Comparison of ENCODE assay signal across 8 cellular contexts in the genomic region with DNA sequence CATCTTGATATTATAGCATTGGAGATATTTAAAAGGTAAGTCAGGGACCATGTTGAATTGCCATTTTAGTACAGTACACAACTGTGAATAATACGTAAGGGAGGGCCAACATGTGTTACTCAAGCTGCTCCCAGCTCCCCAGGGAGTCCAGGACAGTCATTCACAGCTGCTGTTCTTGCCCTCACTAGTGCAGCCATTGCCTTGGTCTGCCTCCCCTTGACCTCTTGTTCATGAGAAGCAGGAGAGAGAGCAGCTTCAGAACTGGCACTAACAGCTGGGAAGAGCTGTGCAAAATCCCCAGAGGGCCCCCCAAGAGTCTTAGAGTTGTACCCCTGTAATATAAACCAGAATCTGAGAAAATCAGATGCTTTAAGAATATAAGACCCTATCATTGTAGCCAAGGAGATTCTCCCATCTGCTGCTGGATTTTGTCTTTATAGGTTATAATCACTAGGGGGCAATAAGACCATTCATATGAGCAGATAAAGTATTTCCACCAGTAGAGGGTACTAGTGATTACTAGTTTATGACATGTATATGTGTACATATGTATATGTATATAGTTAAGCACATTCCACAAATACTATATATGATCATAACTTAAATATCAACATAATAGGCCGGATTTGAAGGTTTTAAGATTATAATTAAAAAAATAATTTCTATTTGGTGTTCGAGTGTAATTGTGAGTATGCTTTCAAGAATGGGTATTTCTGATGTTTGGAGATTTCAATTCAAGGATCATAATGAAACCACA. TPM values are rescaled to one million over a fixed set of nuclear protein-coding genes. Genes with fewer than 3 reads are reported as not detected.
DNase-seq lines count a peak whose midpoint lies in the region; ATAC-seq and TF ChIP-seq lines count a peak whose summit lies in the region.

No MANE protein-coding gene starts in this region.

- H3K4me1 ChIP-seq in Karpas-422 (ENCODE audit: low read length) (peaks cover 6% of the 10 kb centered on the region), PC-3 (ENCODE audit: insufficient read depth, low read length) (0 out of 2 replicates have a peak, but pooled peaks cover 4% of the 10 kb centered on the region)

- peak; percentile 98 for TF ChIP-seq CTCF in PC-3 (conservative IDR thresholded peaks at IDR 0.05; ENCODE audit: low read depth, low read length)

- no peak overlapping the region for H3K27ac ChIP-seq in Karpas-422 (ENCODE audit: low read length)
- no peak overlapping the region for H3K27ac ChIP-seq in PC-3 (ENCODE audit: low read length)

- H3K9me3 ChIP-seq in Karpas-422 (ENCODE audit: low read length) (no peaks in the 10 kb centered on the region), PC-3 (ENCODE audit: low read length) (no peaks in the 10 kb centered on the region)

- peak; percentile 70 to 75 for DNase-seq in AML-193 (lab: John Stamatoyannopoulos, UW)
- peak; percentile 78 for DNase-seq in Karpas-422
- peak; percentile 75 for DNase-seq in PC-3
- DNase-seq in dedifferentiated amniotic fluid mesenchymal stem cell (ENCODE audit: extremely low spot score), result peak; percentile 59
- peak in 1 of 2 donors; percentile 38 for DNase-seq in memory B cell (ENCODE audit: low spot score in 2 of 2)
- DNase-seq in T-helper 9 cell, result no peak
- no peak for DNase-seq in activated T-cell treated with anti-CD3 and anti-CD28 coated beads, Interleukin-2, amount 50 U/mL, for 24 hours

- H3K36me3 ChIP-seq in Karpas-422 (ENCODE audit: insufficient read depth, low read length) (peaks cover 13% of the 10 kb centered on the region), PC-3 (ENCODE audit: low read depth, low read length) (no peaks in the 10 kb centered on the region)

- H3K36me3 Mint-ChIP-seq in memory B cell, result peaks cover 7% of the 10 kb centered on the region
- peaks cover 19% of the 10 kb centered on the region for H3K36me3 Mint-ChIP-seq in activated T-cell treated with anti-CD3 and anti-CD28 coated beads, Interleukin-2, amount 50 U/mL, for 24 hours (ENCODE audit: low read depth)

- H3K9me3 Mint-ChIP-seq in memory B cell, result no peaks in the 10 kb centered on the region
- no peaks in the 10 kb centered on the region for H3K9me3 Mint-ChIP-seq in activated T-cell treated with anti-CD3 and anti-CD28 coated beads, Interleukin-2, amount 50 U/mL, for 24 hours

- CTCF ChIA-PET in PC-3 (lab: Charles Lee), result no interaction called here

- no peaks in the 10 kb centered on the region for H3K9me2 ChIP-seq in Karpas-422 (replicated peaks; ENCODE audit: insufficient read depth, low read length)
- H3K9me2 ChIP-seq in PC-3 (replicated peaks; ENCODE audit: low read length), result no peaks in the 10 kb centered on the region

- ATAC-seq in GM18511 (IDR thresholded peaks at IDR 0.05; ENCODE audit: unreplicated experiment), result peak; percentile 65
- peak; percentile 92 for ATAC-seq in PC-3
- peak; percentile 84 for ATAC-seq in memory B cell (ENCODE audit: low read depth)

- H3K4me3 ChIP-seq in Karpas-422 (ENCODE audit: low read length) (no peak overlapping the region), PC-3 (ENCODE audit: low read length) (no peak overlapping the region)

- H3K79me2 ChIP-seq in Karpas-422 (ENCODE audit: low read length) (peaks cover 4% of the 10 kb centered on the region; the same call in 1 of the 2 replicates), PC-3 (ENCODE audit: low read length) (no peaks in the 10 kb centered on the region)

- no peak overlapping the region for H3K27ac Mint-ChIP-seq in memory B cell
- no peak overlapping the region for H3K27ac Mint-ChIP-seq in activated T-cell treated with anti-CD3 and anti-CD28 coated beads, Interleukin-2, amount 50 U/mL, for 24 hours

- POLR2A ChIA-PET in PC-3 (lab: Charles Lee; ENCODE audit: unreplicated experiment), result no interaction called here

- H3K4me2 ChIP-seq in Karpas-422 (ENCODE audit: low read depth, low read length, poor library complexity, severe bottlenecking), result no peak overlapping the region
- H3K4me2 ChIP-seq in PC-3 (ENCODE audit: low read length), result no peak overlapping the region

- H3K27me3 ChIP-seq in Karpas-422 (ENCODE audit: low read length) (no peaks in the 10 kb centered on the region), PC-3 (ENCODE audit: low read length) (no peaks in the 10 kb centered on the region)

- peaks cover 3% of the 10 kb centered on the region for H3K4me1 Mint-ChIP-seq in memory B cell
- H3K4me1 Mint-ChIP-seq in activated T-cell treated with anti-CD3 and anti-CD28 coated beads, Interleukin-2, amount 50 U/mL, for 24 hours (ENCODE audit: low read depth), result no peaks in the 10 kb centered on the region

- H2AFZ ChIP-seq in Karpas-422 (ENCODE audit: low read length) (no peak overlapping the region), PC-3 (ENCODE audit: low read length) (no peak overlapping the region)

- BruUV-seq in PC-3 (replicated peaks; lab: Mats Ljungman, UMichigan), result TSS peak; percentile 12

- no peak overlapping the region for H3K9ac ChIP-seq in Karpas-422 (ENCODE audit: low read length)
- no peak overlapping the region for H3K9ac ChIP-seq in PC-3 (ENCODE audit: low read length)

- intact Hi-C loops in PC-3 (cut with micrococcal nuclease), result loop anchor here (1.0 kb wide), 2 partner anchors 129 to 337 kb away; no protein-coding TSS in a partner anchor

- H3K4me3 Mint-ChIP-seq in memory B cell, result no peak overlapping the region
- H3K4me3 Mint-ChIP-seq in activated T-cell treated with anti-CD3 and anti-CD28 coated beads, Interleukin-2, amount 50 U/mL, for 24 hours, result no peak overlapping the region

- H3K27me3 Mint-ChIP-seq in memory B cell, result no peaks in the 10 kb centered on the region
- H3K27me3 Mint-ChIP-seq in activated T-cell treated with anti-CD3 and anti-CD28 coated beads, Interleukin-2, amount 50 U/mL, for 24 hours, result no peaks in the 10 kb centered on the region

- H4K20me1 ChIP-seq in Karpas-422 (ENCODE audit: insufficient read depth, low read depth, low read length) (no peaks in the 10 kb centered on the region), PC-3 (ENCODE audit: low read length) (no peaks in the 10 kb centered on the region)

- H3F3A ChIP-seq in PC-3 (ENCODE audit: low read length, unreplicated experiment), result no peaks in the 10 kb centered on the region

RNA-seq across cellular contexts. Expression of gene TCEANC2, which starts 16.6 kb away (rescaled TPM):
- 5.3 and 10.6 TPM in 2 replicates for total RNA-seq in Karpas-422 (2014; rRNA removed; shearing (Covaris generic); ENCODE audit: low replicate concordance)
- 4.2 and 7.7 TPM in 2 replicates for total RNA-seq in PC-3 (2014; rRNA removed)

RNA-seq across cellular contexts. Expression of gene TMEM59, which starts 17.0 kb away (rescaled TPM):
- total RNA-seq in Karpas-422 (2014; rRNA removed; shearing (Covaris generic); ENCODE audit: low replicate concordance), result 168 and 261 TPM in 2 replicates
- total RNA-seq in PC-3 (2014; rRNA removed), result 71.5 and 133 TPM in 2 replicates

RNA-seq across cellular contexts. Expression of gene LDLRAD1, which starts 52.0 kb away (rescaled TPM):
- not detected in 2 replicates for total RNA-seq in Karpas-422 (2014; rRNA removed; shearing (Covaris generic); ENCODE audit: low replicate concordance)
- not detected in 2 replicates for total RNA-seq in PC-3 (2014; rRNA removed)

Comparison
In these comparisons a context has a peak if more than half of its experiments do, and no peak if none do; other contexts are left out.
1. DNase-seq: peak in AML-193 (2 of 2), Karpas-422 (single experiment), PC-3 (single experiment) and dedifferentiated amniotic fluid mesenchymal stem cell (single experiment); none in T-helper 9 cell (single experiment) and activated T-cell treated with anti-CD3 and anti-CD28 coated beads, Interleukin-2, amount 50 U/mL, for 24 hours (single experiment).
2. Peak in every context shown above with its lines, with median percentiles within 50 percentile points of each other: ATAC-seq.